In the genomic region with DNA sequence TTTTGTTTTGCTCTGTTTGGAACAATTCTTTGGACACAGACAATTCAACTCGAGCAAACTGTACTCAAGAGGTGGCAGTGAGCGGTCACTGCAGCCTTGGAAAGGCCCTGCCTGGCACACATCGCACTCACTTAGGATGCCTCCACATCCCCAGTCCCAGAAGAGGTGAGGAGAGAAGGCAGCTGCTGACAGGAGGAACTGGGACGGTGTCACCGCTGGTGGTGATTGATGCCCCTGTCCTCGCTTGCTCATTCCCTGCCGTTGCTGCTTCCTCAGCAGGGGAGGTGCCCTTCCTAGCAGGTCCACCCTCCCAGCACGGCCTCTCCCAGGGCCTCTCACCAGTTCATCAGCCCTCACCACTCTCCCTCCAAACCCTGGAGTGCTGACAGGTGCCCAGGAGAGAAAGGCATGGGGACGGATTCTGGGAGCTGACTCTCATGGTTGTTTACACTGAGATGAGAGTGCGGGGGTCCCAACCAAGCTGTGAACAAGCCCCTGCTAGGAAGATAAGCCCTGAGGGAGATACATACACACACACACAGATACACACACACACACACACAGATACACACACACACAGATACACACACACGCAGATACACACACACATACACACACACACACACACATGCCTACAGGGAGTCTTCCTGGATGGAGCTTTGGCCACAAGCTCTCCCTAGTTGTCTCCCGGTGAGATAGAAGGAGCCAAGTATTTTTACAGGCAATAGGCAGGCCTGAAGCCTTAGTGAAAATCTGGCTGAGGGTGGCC, we compare ENCODE assay signal across 25 cellular contexts.
DNase-seq lines count a peak whose midpoint lies in the region; ATAC-seq, FAIRE-seq and TF ChIP-seq lines count a peak whose summit lies in the region.
"Had no signal": no experiment of that assay in that cellular context is flagged by ENCODE, and none has a peak within 500 bp of the region (broad histone marks: within the 10 kb centered on the region; RNA-seq: fewer than 3 reads in every experiment).

No MANE protein-coding gene starts in this region.

- FAIRE-seq in H54 (lab: Jason Lieb, UNC), result no peak
- no peak for FAIRE-seq in K562 (lab: Jason Lieb, UNC)
- FAIRE-seq: endometrium, G401.6, small intestine had no signal

- intact Hi-C loops in K562 (cut with micrococcal nuclease), result no loop called here
- intact Hi-C loops in left ventricle myocardium inferior (cut with micrococcal nuclease), result no loop called here
- intact Hi-C loops in sciatic nerve (cut with DNase I), result no loop called here

- no peak for TF ChIP-seq CTCF in K562 (IDR thresholded peaks at IDR 0.05 in 2 of 3, conservative IDR thresholded peaks at IDR 0.05 in 1 of 3; ENCODE audit: insufficient read depth in 2 of 3, low read depth in 1 of 3, low read length in 3 of 3)
- TF ChIP-seq CTCF in left ventricle myocardium inferior (IDR thresholded peaks at IDR 0.05; ENCODE audit: borderline replicate concordance), result peak; percentile 14
- TF ChIP-seq CTCF in foreskin fibroblast (IDR thresholded peaks at IDR 0.05; ENCODE audit: low read depth, low read length), result no peak

- BruUV-seq in K562 (replicated peaks; lab: Mats Ljungman, UMichigan), result no TSS peak

- no peaks in the 10 kb centered on the region for H3K79me2 ChIP-seq in K562 (ENCODE audit: control insufficient read depth, insufficient read depth, low read length)

- H3K9me3 ChIP-seq in K562 (replicated peaks; ENCODE audit: control insufficient read depth, insufficient read depth, low read depth, low read length) (no peaks in the 10 kb centered on the region), left ventricle myocardium inferior (replicated peaks) (no peaks in the 10 kb centered on the region)
- H3K9me3 ChIP-seq: mucosa of descending colon, psoas muscle, testis had no signal

- H3K9ac ChIP-seq in K562 (ENCODE audit: insufficient read depth in 1 of 2, low read depth in 2 of 2, low read length in 2 of 2), result peak overlapping the region in 1 of 2 experiments; percentile 81; a peak in 2 of 4 replicates

- no peak overlapping the region for H3K27ac ChIP-seq in K562 (ENCODE audit: extremely low read depth, low read depth, low read length)
- H3K27ac ChIP-seq in left ventricle myocardium inferior (replicated peaks), result peak overlapping the region; percentile 84
- H3K27ac ChIP-seq: brain microvascular endothelial cell, psoas muscle, testis had no signal

- POLR2A ChIA-PET in K562 (lab: Yijun Ruan, JAX), result interaction anchor here (0.6 to 1.1 kb wide), 2 partner anchors 9 to 103 kb away, joined by 3 read pairs; no protein-coding TSS in a partner anchor

- CTCF ChIA-PET in K562 (lab: Yijun Ruan, JAX; ENCODE audit: low intra/inter-chr PET ratio), result no interaction called here

- no peak overlapping the region for H3K4me3 ChIP-seq in K562
- no peak overlapping the region for H3K4me3 ChIP-seq in left ventricle myocardium inferior
- H3K4me3 ChIP-seq in foreskin fibroblast (ENCODE audit: low read depth in 1 of 2, low read length in 2 of 2), result no peak overlapping the region
- H3K4me3 ChIP-seq: mucosa of descending colon, psoas muscle, testis had no signal

- H3K4me1 ChIP-seq in K562 (replicated peaks in 1 of 2; ENCODE audit: control insufficient read depth in 2 of 2, insufficient read depth in 2 of 2, low read length in 2 of 2) (peaks cover 9 to 19% of the 10 kb centered on the region in 2 experiments; a peak in 4 of 5 replicates), left ventricle myocardium inferior (peaks cover 32% of the 10 kb centered on the region)
- H3K4me1 ChIP-seq: psoas muscle, testis had no signal

- in situ Hi-C loops in K562 (cut with MboI), result no loop called here

- no peak for TF ChIP-seq POLR2A in H54 (IDR thresholded peaks at IDR 0.05; ENCODE audit: low read depth, low read length)
- TF ChIP-seq POLR2A in K562 (conservative IDR thresholded peaks at IDR 0.05), result no peak

- H3K9me1 ChIP-seq in K562 (ENCODE audit: control insufficient read depth, insufficient read depth, low read length), result no peaks in the 10 kb centered on the region

- DNase-seq in H54 (ENCODE audit: insufficient read length, low spot score) (peak; percentile 11), K562 (ENCODE audit: extremely low read depth in 1 of 4, low spot score in 3 of 4) (peak in 1 of 4 experiments; percentile 27), left ventricle myocardium inferior (peak; percentile 82), sciatic nerve (ENCODE audit: low spot score) (no peak), foreskin fibroblast (no peak), MV-4-11 (lab: John Stamatoyannopoulos, UW) (no peak), UCSD-AML1 (lab: John Stamatoyannopoulos, UW; ENCODE audit: unreplicated experiment) (no peak)
- DNase-seq: activated B cell treated with CpG ODN at 0.5 μM for 24 hours; activated CD8-positive, alpha-beta T cell treated with anti-CD3 and anti-CD28 coated beads, Interleukin-2, amount 10 ng/mL, durations not matched to agents 7 days and 5 days; activated gamma-delta T cell treated with Interleukin-2 at 50 U/mL for 16 hours; brain microvascular endothelial cell; CD8-positive, alpha-beta T cell; cortex of kidney; mucosa of descending colon; NCI-H1105; psoas muscle; RPMI8226; small intestine; stimulated activated CD4-positive, alpha-beta T cell treated with anti-CD3 and anti-CD28 coated beads, Interleukin-2, amount 100 ng/mL, for 24 hours; stimulated activated naive B cell treated with anti-CD40 and anti-IgM and Interleukin-4, amounts not matched to agents 10 μg/mL and 1 μg/mL and 100 μg/mL, for 72 hours; T-helper 9 cell; testis had no signal

- H4K20me1 ChIP-seq in K562 (replicated peaks; ENCODE audit: control insufficient read depth, insufficient read depth, low read length), result no peaks in the 10 kb centered on the region

- ATAC-seq in K562 (peak; percentile 73), sciatic nerve (peak; percentile 35), HG03159 (IDR thresholded peaks at IDR 0.05; ENCODE audit: unreplicated experiment) (no peak)
- ATAC-seq: activated CD8-positive, alpha-beta T cell treated with anti-CD3 and anti-CD28 coated beads, Interleukin-2, amount 10 ng/mL, durations not matched to agents 7 days and 5 days; CD8-positive, alpha-beta T cell; mucosa of descending colon; stimulated activated naive B cell treated with anti-CD40 and anti-IgM and Interleukin-4, amounts not matched to agents 10 μg/mL and 1 μg/mL and 100 μg/mL, for 72 hours had no signal

- 0 out of 2 replicates have a peak overlapping the region, but pooled peaks have one; percentile 19 for H3K4me2 ChIP-seq in K562 (ENCODE audit: insufficient read depth, low read length)

- no peak for TF ChIP-seq EP300 in K562 (IDR thresholded peaks at IDR 0.05; ENCODE audit: low read length)

- peak overlapping the region; percentile 66 for H2AFZ ChIP-seq in K562 (ENCODE audit: low read depth, low read length)

- WGBS in K562 (ENCODE audit: insufficient coverage, low coverage, missing lambda C conversion rate), result 40% methylated on average over 12 of the region's 12 CpGs

- TF ChIP-seq RAD21 in K562 (CRISPR knock-in tag; conservative IDR thresholded peaks at IDR 0.05 in 1 of 2, IDR thresholded peaks at IDR 0.05 in 1 of 2), result no peak

- H3K36me3 ChIP-seq in K562 (ENCODE audit: control insufficient read depth, insufficient read depth, low read length), result no peaks in the 10 kb centered on the region
- no peaks in the 10 kb centered on the region for H3K36me3 ChIP-seq in left ventricle myocardium inferior
- H3K36me3 ChIP-seq: brain microvascular endothelial cell had no signal

- H3K27me3 ChIP-seq in K562 (ENCODE audit: control insufficient read depth in 2 of 2, insufficient read depth in 2 of 2, low read length in 2 of 2) (no peaks in the 10 kb centered on the region), left ventricle myocardium inferior (ENCODE audit: low read depth) (no peaks in the 10 kb centered on the region)
- H3K27me3 ChIP-seq: brain microvascular endothelial cell, testis had no signal

TF ChIP-seq in K562, 482 proteins besides CTCF, POLR2A, EP300 and RAD21 (continues in another document):
- TF ChIP-seq FOXA1 (IDR thresholded peaks at IDR 0.05; ENCODE audit: borderline replicate concordance), result no peak
- no peak for TF ChIP-seq CBX8 (IDR thresholded peaks at IDR 0.05; ENCODE audit: borderline replicate concordance, extremely low read depth, low read depth, low read length, poor library complexity, severe bottlenecking)
- TF ChIP-seq DIDO1 (tag; IDR thresholded peaks at IDR 0.05; ENCODE audit: low read depth), result no peak
- peak; percentile 46; the same call in 1 of the 2 replicates for TF ChIP-seq MCM3 (IDR thresholded peaks at IDR 0.05)
- TF ChIP-seq SMAD4 (CRISPR knock-in tag; conservative IDR thresholded peaks at IDR 0.05), result no peak
- TF ChIP-seq CEBPG (CRISPR knock-in tag; IDR thresholded peaks at IDR 0.05), result no peak
- TF ChIP-seq CEBPG (tag; conservative IDR thresholded peaks at IDR 0.05 in 1 of 2, IDR thresholded peaks at IDR 0.05 in 1 of 2), result no peak
- no peak for TF ChIP-seq NFIX (CRISPR knock-in tag; IDR thresholded peaks at IDR 0.05; ENCODE audit: low read depth)
- no peak for TF ChIP-seq MTA1 (IDR thresholded peaks at IDR 0.05; ENCODE audit: borderline replicate concordance)
- TF ChIP-seq RUNX1 (IDR thresholded peaks at IDR 0.05; ENCODE audit: low read depth), result no peak
- TF ChIP-seq, protein P1, sequence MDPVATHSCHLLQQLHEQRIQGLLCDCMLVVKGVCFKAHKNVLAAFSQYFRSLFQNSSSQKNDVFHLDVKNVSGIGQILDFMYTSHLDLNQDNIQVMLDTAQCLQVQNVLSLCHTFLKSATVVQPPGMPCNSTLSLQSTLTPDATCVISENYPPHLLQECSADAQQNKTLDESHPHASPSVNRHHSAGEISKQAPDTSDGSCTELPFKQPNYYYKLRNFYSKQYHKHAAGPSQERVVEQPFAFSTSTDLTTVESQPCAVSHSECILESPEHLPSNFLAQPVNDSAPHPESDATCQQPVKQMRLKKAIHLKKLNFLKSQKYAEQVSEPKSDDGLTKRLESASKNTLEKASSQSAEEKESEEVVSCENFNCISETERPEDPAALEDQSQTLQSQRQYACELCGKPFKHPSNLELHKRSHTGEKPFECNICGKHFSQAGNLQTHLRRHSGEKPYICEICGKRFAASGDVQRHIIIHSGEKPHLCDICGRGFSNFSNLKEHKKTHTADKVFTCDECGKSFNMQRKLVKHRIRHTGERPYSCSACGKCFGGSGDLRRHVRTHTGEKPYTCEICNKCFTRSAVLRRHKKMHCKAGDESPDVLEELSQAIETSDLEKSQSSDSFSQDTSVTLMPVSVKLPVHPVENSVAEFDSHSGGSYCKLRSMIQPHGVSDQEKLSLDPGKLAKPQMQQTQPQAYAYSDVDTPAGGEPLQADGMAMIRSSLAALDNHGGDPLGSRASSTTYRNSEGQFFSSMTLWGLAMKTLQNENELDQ (CRISPR knock-in tag; IDR thresholded peaks at IDR 0.05; ENCODE audit: borderline replicate concordance), result no peak
- peak; percentile 59; the same call in 1 of the 2 replicates for TF ChIP-seq CTBP1 (IDR thresholded peaks at IDR 0.05; ENCODE audit: borderline replicate concordance)
- no peak for TF ChIP-seq XRCC3 (IDR thresholded peaks at IDR 0.05)
- TF ChIP-seq NBN (IDR thresholded peaks at IDR 0.05; ENCODE audit: low read depth), result no peak

Comparison
In these comparisons a context has a peak if more than half of its experiments do, and no peak if none do; other contexts are left out.
1. DNase-seq: peak in H54 (single experiment) and left ventricle myocardium inferior (single experiment); none in sciatic nerve (single experiment), foreskin fibroblast (0 of 2), MV-4-11 (single experiment) and UCSD-AML1 (single experiment).